ENCODE assay signal across 19 cellular contexts in the genomic region with DNA sequence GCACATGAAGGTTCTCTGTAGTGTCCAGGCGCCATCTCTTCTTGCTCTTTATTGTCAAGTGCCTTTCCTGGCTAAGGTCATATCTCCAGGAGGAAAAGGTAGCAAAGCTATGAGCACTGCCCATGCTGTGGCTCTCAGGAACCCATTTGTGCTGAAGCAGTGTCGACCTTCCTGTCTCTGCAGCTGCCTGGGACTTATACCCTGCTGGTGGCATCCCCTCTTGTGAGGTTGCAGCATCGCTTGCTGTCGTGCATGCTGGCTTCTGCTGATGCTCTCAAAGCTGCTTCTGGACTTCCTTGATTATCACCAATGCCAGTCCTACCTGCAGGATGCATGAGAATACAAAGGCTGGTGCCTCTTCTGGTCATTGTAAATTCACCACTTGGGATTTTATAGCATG. TPM values are rescaled to one million over a fixed set of nuclear protein-coding genes. Genes with fewer than 3 reads are reported as not detected.
DNase-seq lines count a peak whose midpoint lies in the region; ATAC-seq, FAIRE-seq and TF ChIP-seq lines count a peak whose summit lies in the region.
"Had no signal": no experiment of that assay in that cellular context is flagged by ENCODE, and none has a peak within 500 bp of the region (broad histone marks: within the 10 kb centered on the region; RNA-seq: fewer than 3 reads in every experiment).

No MANE protein-coding gene starts in this region.

- no peak overlapping the region for H3K4ac ChIP-seq in trophoblast cell (ENCODE audit: low read depth, low read length)

- TF ChIP-seq EP300 in K562 (IDR thresholded peaks at IDR 0.05; ENCODE audit: low read length): no peak

- H2AFZ ChIP-seq in K562 (ENCODE audit: low read depth, low read length) (peak overlapping the region; percentile 79; the same call in 1 of the 2 replicates), trophoblast cell (ENCODE audit: insufficient read depth, low read length, poor library complexity) (no peak overlapping the region), mammary epithelial cell (ENCODE audit: low read depth, low read length) (no peak overlapping the region)
- H2AFZ ChIP-seq: GM23248 had no signal

- H3K4me1 Mint-ChIP-seq in endodermal cell: no peaks in the 10 kb centered on the region

- TF ChIP-seq POLR2A in K562 (conservative IDR thresholded peaks at IDR 0.05): no peak

- intact Hi-C loops in K562 (cut with micrococcal nuclease) (no loop called here), mammary epithelial cell (cut with micrococcal nuclease) (no loop called here)

- H2BK120ac ChIP-seq in trophoblast cell (ENCODE audit: insufficient read depth, low read length, poor library complexity): no peak overlapping the region

- H3K9me3 Mint-ChIP-seq in endodermal cell: no peaks in the 10 kb centered on the region
- H3K9me3 Mint-ChIP-seq: CD4-positive, alpha-beta memory T cell had no signal

- CTCF ChIA-PET in K562 (lab: Yijun Ruan, JAX; ENCODE audit: low intra/inter-chr PET ratio): no interaction called here
- CTCF ChIA-PET in mammary epithelial cell (lab: Charles Lee; ENCODE audit: low non-redundant PET): no interaction called here

- H3K9me1 ChIP-seq in K562 (ENCODE audit: control insufficient read depth, insufficient read depth, low read length): no peaks in the 10 kb centered on the region

- BruUV-seq in K562 (replicated peaks; lab: Mats Ljungman, UMichigan): no TSS peak
- no TSS peak for BruUV-seq in mammary epithelial cell (replicated peaks; lab: Mats Ljungman, UMichigan)

- peaks cover 15% of the 10 kb centered on the region for H3K27me3 Mint-ChIP-seq in endodermal cell (ENCODE audit: insufficient read depth)
- H3K27me3 Mint-ChIP-seq: CD4-positive, alpha-beta memory T cell had no signal

- no peak overlapping the region for H2AK5ac ChIP-seq in trophoblast cell (ENCODE audit: low read length)

- in situ Hi-C loops in K562 (cut with MboI): no loop called here
- in situ Hi-C loops in mammary epithelial cell (cut with MboI; ENCODE audit: low sequenced_read_pairs in 2 of 2): no loop called here

- DNase-seq in K562 (ENCODE audit: extremely low read depth in 1 of 4, low spot score in 3 of 4): no peak
- peak; percentile 42 for DNase-seq in endodermal cell
- no peak for DNase-seq in trophoblast cell
- DNase-seq in mammary epithelial cell: no peak
- DNase-seq in NCI-H446 (lab: John Stamatoyannopoulos, UW): no peak
- DNase-seq: C1 segment of cervical spinal cord; Calu3; CD4-positive, alpha-beta memory T cell; COR-L47; DMS53; DMS79 treated with DMSO at 0.1 percent for 48 hours; GF-D8; GM23248; H7; HCEC 1CT had no signal

- no peak overlapping the region for H3K9ac ChIP-seq in K562 (ENCODE audit: insufficient read depth in 1 of 2, low read depth in 2 of 2, low read length in 2 of 2)
- no peak overlapping the region for H3K9ac ChIP-seq in endodermal cell (ENCODE audit: extremely low read depth, low read length, poor library complexity, severe bottlenecking)
- H3K9ac ChIP-seq in trophoblast cell (ENCODE audit: low read length): no peak overlapping the region
- no peak overlapping the region for H3K9ac ChIP-seq in mammary epithelial cell (ENCODE audit: insufficient read depth, low read length)
- H3K9ac ChIP-seq: GM23248 had no signal

- no peak for FAIRE-seq in K562 (lab: Jason Lieb, UNC)
- FAIRE-seq: GM12891, GM18507, H1 had no signal

- H3K4me3 Mint-ChIP-seq in endodermal cell: no peak overlapping the region
- H3K4me3 Mint-ChIP-seq: CD4-positive, alpha-beta memory T cell had no signal

- H3K18ac ChIP-seq in trophoblast cell (ENCODE audit: low read length): no peak overlapping the region

- H3K36me3 ChIP-seq in K562 (ENCODE audit: control insufficient read depth, insufficient read depth, low read length) (no peaks in the 10 kb centered on the region), endodermal cell (ENCODE audit: control insufficient read depth, insufficient read depth, low read length) (no peaks in the 10 kb centered on the region), trophoblast cell (ENCODE audit: control insufficient read depth in 1 of 2, insufficient read depth in 2 of 2, low read length in 2 of 2) (no peaks in the 10 kb centered on the region), mammary epithelial cell (ENCODE audit: insufficient read depth, low read length) (no peaks in the 10 kb centered on the region)

- no peak overlapping the region for H3K27ac ChIP-seq in K562 (ENCODE audit: extremely low read depth, low read depth, low read length)
- H3K27ac ChIP-seq in endodermal cell (ENCODE audit: low read depth, low read length): no peak overlapping the region
- no peak overlapping the region for H3K27ac ChIP-seq in trophoblast cell (ENCODE audit: low read depth, low read length)
- no peak overlapping the region for H3K27ac ChIP-seq in mammary epithelial cell (ENCODE audit: insufficient read depth, low read depth, low read length)
- H3K27ac ChIP-seq: GM23248 had no signal

- no peak overlapping the region for H4K8ac ChIP-seq in trophoblast cell (ENCODE audit: low read depth, low read length)

- TF ChIP-seq CTCF in K562 (IDR thresholded peaks at IDR 0.05 in 2 of 3, conservative IDR thresholded peaks at IDR 0.05 in 1 of 3; ENCODE audit: insufficient read depth in 2 of 3, low read depth in 1 of 3, low read length in 3 of 3) (no peak), endodermal cell (conservative IDR thresholded peaks at IDR 0.05) (no peak), mammary epithelial cell (conservative IDR thresholded peaks at IDR 0.05 in 1 of 2, IDR thresholded peaks at IDR 0.05 in 1 of 2; ENCODE audit: extremely low read depth in 1 of 2, insufficient read depth in 1 of 2, low read depth in 1 of 2, low read length in 2 of 2) (no peak)

- H3K27me3 ChIP-seq in K562 (ENCODE audit: control insufficient read depth in 2 of 2, insufficient read depth in 2 of 2, low read length in 2 of 2): no peaks in the 10 kb centered on the region
- H3K27me3 ChIP-seq in endodermal cell (ENCODE audit: control insufficient read depth, insufficient read depth, low read length, poor library complexity, severe bottlenecking): no peaks in the 10 kb centered on the region
- no peaks in the 10 kb centered on the region for H3K27me3 ChIP-seq in trophoblast cell (ENCODE audit: insufficient read depth, low read length)
- H3K27me3 ChIP-seq in mammary epithelial cell (ENCODE audit: insufficient read depth, low read length): no peaks in the 10 kb centered on the region

- H4K91ac ChIP-seq in trophoblast cell (ENCODE audit: low read depth, low read length): no peak overlapping the region

- ATAC-seq in K562: no peak
- no peak for ATAC-seq in HG03045 (IDR thresholded peaks at IDR 0.05; ENCODE audit: unreplicated experiment)

- H3K9me3 ChIP-seq in K562 (replicated peaks; ENCODE audit: control insufficient read depth, insufficient read depth, low read depth, low read length) (no peaks in the 10 kb centered on the region), endodermal cell (ENCODE audit: control insufficient read depth, low read length) (no peaks in the 10 kb centered on the region), trophoblast cell (ENCODE audit: insufficient read depth, low read depth, low read length) (no peaks in the 10 kb centered on the region), mammary epithelial cell (replicated peaks; ENCODE audit: insufficient read depth, low read length) (no peaks in the 10 kb centered on the region)

- no peak overlapping the region for H3K14ac ChIP-seq in trophoblast cell (ENCODE audit: low read length)

- no peak for TF ChIP-seq RAD21 in K562 (CRISPR knock-in tag; conservative IDR thresholded peaks at IDR 0.05 in 1 of 2, IDR thresholded peaks at IDR 0.05 in 1 of 2)

- H3K4me2 ChIP-seq in K562 (ENCODE audit: insufficient read depth, low read length): no peak overlapping the region
- H3K4me2 ChIP-seq in trophoblast cell (ENCODE audit: low read length): no peak overlapping the region
- H3K4me2 ChIP-seq in mammary epithelial cell (ENCODE audit: insufficient read depth, low read depth, low read length): no peak overlapping the region

- H4K12ac ChIP-seq in trophoblast cell (ENCODE audit: low read depth, low read length): no peak overlapping the region

- H3K79me2 ChIP-seq in K562 (ENCODE audit: control insufficient read depth, insufficient read depth, low read length) (no peaks in the 10 kb centered on the region), trophoblast cell (ENCODE audit: control insufficient read depth, insufficient read depth, low read length, poor library complexity) (no peaks in the 10 kb centered on the region), mammary epithelial cell (ENCODE audit: insufficient read depth, low read length) (no peaks in the 10 kb centered on the region)

- dilution Hi-C loops in mammary epithelial cell (cut with HindIII; ENCODE audit: low sequenced_read_pairs): no loop called here

- WGBS in K562 (ENCODE audit: insufficient coverage, low coverage, missing lambda C conversion rate): 75% methylated on average over 4 of the region's 4 CpGs
- WGBS in endodermal cell (ENCODE audit: insufficient coverage in 1 of 2, insufficient read length in 1 of 2), 2 experiments: 88 to 89% methylated on average over 3 to 4 of the region's 4 CpGs
- WGBS in trophoblast cell (ENCODE audit: extremely low coverage, insufficient coverage, insufficient read length): no CpG with 5 or more reads among the region's 4 CpGs
- 86% methylated on average over 4 of the region's 4 CpGs for WGBS in mammary epithelial cell (ENCODE audit: low coverage, missing lambda C conversion rate)

- H3K4me3 ChIP-seq in K562 (no peak overlapping the region), endodermal cell (ENCODE audit: low read length) (no peak overlapping the region), trophoblast cell (ENCODE audit: low read depth, low read length) (no peak overlapping the region), mammary epithelial cell (replicated peaks in 1 of 3; ENCODE audit: insufficient read depth in 1 of 3, low read depth in 2 of 3, low read length in 3 of 3) (no peak overlapping the region)
- H3K4me3 ChIP-seq: GM23248 had no signal

- peak overlapping the region; percentile 7 for H3K23ac ChIP-seq in trophoblast cell (ENCODE audit: low read length)

- no peaks in the 10 kb centered on the region for H3K79me1 ChIP-seq in trophoblast cell (ENCODE audit: low read length)

- no peak overlapping the region for H3K27ac Mint-ChIP-seq in endodermal cell

- no peak overlapping the region for H2BK12ac ChIP-seq in trophoblast cell (ENCODE audit: low read length)

- H3K4me1 ChIP-seq in K562 (replicated peaks in 1 of 2; ENCODE audit: control insufficient read depth in 2 of 2, insufficient read depth in 2 of 2, low read length in 2 of 2): peaks cover 11 to 19% of the 10 kb centered on the region in 2 experiments
- no peaks in the 10 kb centered on the region for H3K4me1 ChIP-seq in endodermal cell (ENCODE audit: control insufficient read depth, insufficient read depth, low read length)
- H3K4me1 ChIP-seq in trophoblast cell (ENCODE audit: control insufficient read depth in 1 of 2, insufficient read depth in 2 of 2, low read length in 2 of 2): no peaks in the 10 kb centered on the region
- no peaks in the 10 kb centered on the region for H3K4me1 ChIP-seq in mammary epithelial cell (ENCODE audit: insufficient read depth, low read length)

- no peak overlapping the region for H2BK5ac ChIP-seq in trophoblast cell (ENCODE audit: low read depth, low read length, poor library complexity)

- POLR2A ChIA-PET in K562 (lab: Yijun Ruan, JAX): no interaction called here

- H4K20me1 ChIP-seq in K562 (replicated peaks; ENCODE audit: control insufficient read depth, insufficient read depth, low read length): no peaks in the 10 kb centered on the region
- no peaks in the 10 kb centered on the region for H4K20me1 ChIP-seq in mammary epithelial cell (ENCODE audit: insufficient read depth, low read length)

- no peaks in the 10 kb centered on the region for H3K36me3 Mint-ChIP-seq in endodermal cell (ENCODE audit: low read depth)
- H3K36me3 Mint-ChIP-seq: CD4-positive, alpha-beta memory T cell had no signal

RNA-seq across cellular contexts. Expression of a gene that starts 22.1 kb away (rescaled TPM):
- total RNA-seq in K562 (2011; cell fraction: chromatin; rRNA removed; ENCODE audit: low replicate concordance): 18.9 and 43.2 TPM in 2 replicates
- total RNA-seq in K562 (2011; cell fraction: nucleolus; rRNA removed): 13.0 and 20.3 TPM in 2 replicates
- total RNA-seq in K562 (2011; cell fraction: nucleoplasm; rRNA removed): 23.4 and 36.6 TPM in 2 replicates
- total RNA-seq in K562 (2014; rRNA removed): 33.1 and 38.3 TPM in 2 replicates
- 56.4 and 67.9 TPM in 2 replicates for total RNA-seq in K562 (2014; rRNA removed; fragmentation: Illumina TruSeq; extraction: Trizol)
- total RNA-seq in K562 (2015; rRNA removed; fragmentation: Illumina TruSeq; extraction: Trizol): 63.6 and 66.4 TPM in 2 replicates
- total RNA-seq in K562 (2021): 37.6 and 40.3 TPM in 2 replicates
- polyA plus RNA-seq in K562 (2011; rRNA removed): 39.9 and 44.8 TPM in 2 replicates
- 7.5 and 17.5 TPM in 2 replicates for polyA plus RNA-seq in K562 (2011; cell fraction: cytosol; rRNA removed)
- polyA plus RNA-seq in K562 (2011; cell fraction: nucleus; rRNA removed): 15.5 and 21.0 TPM in 2 replicates
- polyA plus RNA-seq in K562 (2012): 36.4 and 37.3 TPM in 2 replicates
- 48.1 and 58.3 TPM in 2 replicates for polyA plus RNA-seq in K562 (2014; fragmentation: Illumina TruSeq; extraction: Trizol)
- 10 to 100 TPM; 36.6 to 46.3 TPM for polyA plus RNA-seq in K562 (2014; fragmentation: Nextera tagmentation; extraction: Ambion mirVana)
- polyA plus RNA-seq in K562 (2014; rRNA removed): 35.0 and 43.8 TPM in 2 replicates
- 46.7 and 65.3 TPM in 2 replicates for polyA minus RNA-seq in K562 (2011; rRNA and poly(A)+ RNA removed)
- polyA minus RNA-seq in K562 (2011; cell fraction: cytosol; rRNA and poly(A)+ RNA removed): 14.0 and 24.8 TPM in 2 replicates
- 11.2 and 19.8 TPM in 2 replicates for polyA minus RNA-seq in K562 (2011; cell fraction: nucleus; rRNA and poly(A)+ RNA removed)
- 10 to 100 TPM; 47.3 to 48.5 TPM for total RNA-seq in endodermal cell
- polyA plus RNA-seq in endodermal cell (2013, experiment 1 of 2): 27.7 TPM
- polyA plus RNA-seq in endodermal cell (2013, experiment 2 of 2): 25.6 TPM
- 23.3 and 26.4 TPM in 2 replicates for polyA plus RNA-seq in trophoblast cell (2013)
- 10 to 100 TPM; 25.3 to 47.0 TPM for total RNA-seq in mammary epithelial cell
- polyA plus RNA-seq in mammary epithelial cell: 18.6 TPM
- polyA minus RNA-seq in mammary epithelial cell: 15.6 TPM

RNA-seq across cellular contexts. Expression of a gene that starts 41.7 kb away (rescaled TPM):
- total RNA-seq in K562 (2011; cell fraction: chromatin; rRNA removed; ENCODE audit: low replicate concordance): 114 and 160 TPM in 2 replicates
- total RNA-seq in K562 (2011; cell fraction: nucleolus; rRNA removed): 43.2 and 44.6 TPM in 2 replicates
- 87.4 and 134 TPM in 2 replicates for total RNA-seq in K562 (2011; cell fraction: nucleoplasm; rRNA removed)
- total RNA-seq in K562 (2014; rRNA removed) (59.9 and 62.2 TPM in 2 replicates), K562 (2014; rRNA removed; fragmentation: Illumina TruSeq; extraction: Trizol) (111 and 119 TPM in 2 replicates), K562 (2015; rRNA removed; fragmentation: Illumina TruSeq; extraction: Trizol) (90.9 and 94.8 TPM in 2 replicates), K562 (2021) (147 and 148 TPM in 2 replicates), endodermal cell (10 to 100 TPM; 58.4 to 63.0 TPM), mammary epithelial cell (10 to 100 TPM; 41.0 to 67.8 TPM)
- polyA plus RNA-seq in K562 (2011; rRNA removed) (124 and 180 TPM in 2 replicates), K562 (2014; fragmentation: Illumina TruSeq; extraction: Trizol) (88.3 and 108 TPM in 2 replicates), K562 (2014; fragmentation: Nextera tagmentation; extraction: Ambion mirVana) (100 to 1,000 TPM in 1 of 2 experiments, 10 to 100 TPM in 1; 83.6 to 108 TPM), K562 (2014; rRNA removed) (73.1 and 79.0 TPM in 2 replicates), mammary epithelial cell (40.7 TPM)
- polyA plus RNA-seq in K562 (2011; cell fraction: cytosol; rRNA removed): 106 and 107 TPM in 2 replicates
- polyA plus RNA-seq in K562 (2011; cell fraction: nucleus; rRNA removed): 62.3 and 70.7 TPM in 2 replicates
- 36.1 and 73.0 TPM in 2 replicates for polyA plus RNA-seq in K562 (2012)
- 296 and 323 TPM in 2 replicates for polyA minus RNA-seq in K562 (2011; rRNA and poly(A)+ RNA removed)
- polyA minus RNA-seq in K562 (2011; cell fraction: cytosol; rRNA and poly(A)+ RNA removed): 95.3 and 113 TPM in 2 replicates
- polyA minus RNA-seq in K562 (2011; cell fraction: nucleus; rRNA and poly(A)+ RNA removed): 32.3 and 57.8 TPM in 2 replicates
- polyA plus RNA-seq in endodermal cell (2013, experiment 1 of 2): 29.5 TPM
- polyA plus RNA-seq in endodermal cell (2013, experiment 2 of 2): 28.6 TPM
- polyA plus RNA-seq in trophoblast cell (2013): 18.6 and 20.1 TPM in 2 replicates
- polyA minus RNA-seq in mammary epithelial cell: 232 TPM
